Comparison of ENCODE assay signal across 7 cellular contexts in the genomic region with DNA sequence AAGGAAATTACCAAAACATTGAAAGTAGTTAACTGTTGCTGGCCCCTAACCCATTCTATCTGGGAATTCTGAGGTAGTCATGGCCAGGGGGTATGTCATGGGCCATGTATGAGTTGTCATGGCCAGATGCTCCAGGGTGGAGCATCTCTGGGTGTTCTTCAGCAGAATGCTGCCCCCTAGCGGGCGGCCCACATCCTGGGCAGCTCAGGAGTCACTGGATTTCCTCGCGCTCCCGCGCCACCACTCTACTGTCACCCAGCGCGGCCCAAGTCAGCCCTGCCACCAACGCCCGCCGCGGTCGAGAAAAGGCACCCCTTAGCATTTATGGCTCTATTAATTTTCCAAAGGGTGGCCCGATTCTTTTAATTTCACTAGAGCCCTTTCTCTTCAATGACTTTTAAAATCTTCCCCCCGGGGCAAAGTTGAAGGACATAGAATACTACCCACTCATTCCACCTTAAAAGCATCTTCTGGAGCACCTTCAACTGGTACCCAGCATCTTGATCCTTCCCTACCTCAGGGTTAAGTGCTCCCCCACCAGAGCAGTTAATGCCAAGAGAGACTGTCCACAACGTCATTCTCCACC. TPM values are rescaled to one million over a fixed set of nuclear protein-coding genes. Genes with fewer than 3 reads are reported as not detected.
DNase-seq lines count a peak whose midpoint lies in the region; ATAC-seq, FAIRE-seq and TF ChIP-seq lines count a peak whose summit lies in the region.

No MANE protein-coding gene starts in this region.

- no peaks in the 10 kb centered on the region for H3K9me3 Mint-ChIP-seq in HFFc6
- no peaks in the 10 kb centered on the region for H3K9me3 Mint-ChIP-seq in activated CD4-positive, alpha-beta T cell treated with anti-CD3 and anti-CD28 coated beads, Interleukin-2, amount 10 ng/mL, durations not matched to agents 7 days and 5 days

- H3K4me3 ChIP-seq in MM.1S (ENCODE audit: low read length) (no peak overlapping the region), epithelial cell of esophagus (ENCODE audit: low read length) (no peak overlapping the region), neutrophil (ENCODE audit: low read depth in 1 of 2, low read length in 1 of 2) (no peak overlapping the region)

- POLR2A ChIA-PET in activated CD4-positive, alpha-beta T cell treated with anti-CD3 and anti-CD28 coated beads, Interleukin-2, amount 10 ng/mL, durations not matched to agents 7 days and 5 days (lab: Charles Lee): no interaction called here

- no peaks in the 10 kb centered on the region for H3K36me3 Mint-ChIP-seq in HFFc6 (ENCODE audit: low read depth)
- no peaks in the 10 kb centered on the region for H3K36me3 Mint-ChIP-seq in activated CD4-positive, alpha-beta T cell treated with anti-CD3 and anti-CD28 coated beads, Interleukin-2, amount 10 ng/mL, durations not matched to agents 7 days and 5 days (ENCODE audit: low read depth)

- H3K9me3 ChIP-seq in MM.1S (replicated peaks; ENCODE audit: insufficient read depth, low read length) (no peaks in the 10 kb centered on the region), neutrophil (no peaks in the 10 kb centered on the region)

- H3K9me2 ChIP-seq in MM.1S (replicated peaks; ENCODE audit: insufficient read depth, low read length): no peaks in the 10 kb centered on the region

- no peak overlapping the region for H3K27ac Mint-ChIP-seq in HFFc6
- no peak overlapping the region for H3K27ac Mint-ChIP-seq in activated CD4-positive, alpha-beta T cell treated with anti-CD3 and anti-CD28 coated beads, Interleukin-2, amount 10 ng/mL, durations not matched to agents 7 days and 5 days

- DNase-seq in HFFc6 (peak; percentile 36), MM.1S (peak; percentile 85), epithelial cell of esophagus (ENCODE audit: low read depth) (peak; percentile 79), frontal cortex (ENCODE audit: low spot score in 2 of 2) (no peak)
- DNase-seq in activated CD4-positive, alpha-beta T cell treated with anti-CD3 and anti-CD28 coated beads, Interleukin-2, amount 10 ng/mL, durations not matched to agents 7 days and 5 days: peak; percentile 76

- H3K36me3 ChIP-seq in MM.1S (replicated peaks; ENCODE audit: insufficient read depth, low read length) (no peaks in the 10 kb centered on the region), neutrophil (no peaks in the 10 kb centered on the region)

- H3K27me3 Mint-ChIP-seq in HFFc6 (ENCODE audit: insufficient read depth): peaks cover 16% of the 10 kb centered on the region
- H3K27me3 Mint-ChIP-seq in activated CD4-positive, alpha-beta T cell treated with anti-CD3 and anti-CD28 coated beads, Interleukin-2, amount 10 ng/mL, durations not matched to agents 7 days and 5 days: peaks cover 31% of the 10 kb centered on the region

- H3K9ac ChIP-seq in MM.1S (ENCODE audit: low read length): no peak overlapping the region

- no peak overlapping the region for H3K4me3 Mint-ChIP-seq in HFFc6
- H3K4me3 Mint-ChIP-seq in activated CD4-positive, alpha-beta T cell treated with anti-CD3 and anti-CD28 coated beads, Interleukin-2, amount 10 ng/mL, durations not matched to agents 7 days and 5 days: no peak overlapping the region

- H4K20me1 ChIP-seq in MM.1S (ENCODE audit: insufficient read depth, low read length): no peaks in the 10 kb centered on the region

- H3K4me1 Mint-ChIP-seq in HFFc6 (ENCODE audit: low read depth): peaks cover 15% of the 10 kb centered on the region
- peaks cover 12% of the 10 kb centered on the region for H3K4me1 Mint-ChIP-seq in activated CD4-positive, alpha-beta T cell treated with anti-CD3 and anti-CD28 coated beads, Interleukin-2, amount 10 ng/mL, durations not matched to agents 7 days and 5 days

- CTCF ChIA-PET in activated CD4-positive, alpha-beta T cell treated with anti-CD3 and anti-CD28 coated beads, Interleukin-2, amount 10 ng/mL, durations not matched to agents 7 days and 5 days (lab: Charles Lee): interaction anchor here (1.0 to 3.5 kb wide), 2 partner anchors 9 to 220 kb away, joined by 3 to 16 read pairs; no protein-coding TSS in a partner anchor

- no peaks in the 10 kb centered on the region for H3K27me3 ChIP-seq in MM.1S (replicated peaks; ENCODE audit: insufficient read depth, low read length)
- H3K27me3 ChIP-seq in neutrophil: peaks cover 16% of the 10 kb centered on the region

- peak; percentile 90 for TF ChIP-seq CTCF in HFFc6 (IDR thresholded peaks at IDR 0.05)
- TF ChIP-seq CTCF in MM.1S (IDR thresholded peaks at IDR 0.05; ENCODE audit: low read length): peak; percentile 84
- peak; percentile 72 for TF ChIP-seq CTCF in epithelial cell of esophagus (IDR thresholded peaks at IDR 0.05; ENCODE audit: insufficient read depth, low read depth, low read length, missing control alignments)
- TF ChIP-seq CTCF in neutrophil (IDR thresholded peaks at IDR 0.05): peak; percentile 62

- H3K27ac ChIP-seq in MM.1S (ENCODE audit: low read length): no peak overlapping the region
- H3K27ac ChIP-seq in neutrophil: no peak overlapping the region

- H3F3A ChIP-seq in MM.1S (ENCODE audit: insufficient read depth, low read length): no peaks in the 10 kb centered on the region

- H3K4me1 ChIP-seq in MM.1S (ENCODE audit: low read length) (no peaks in the 10 kb centered on the region), neutrophil (ENCODE audit: control insufficient read depth in 1 of 2, insufficient read depth in 1 of 2, low read depth in 1 of 2, low read length in 1 of 2) (peaks cover 0 to 2% of the 10 kb centered on the region in 2 experiments)

- no peak for FAIRE-seq in frontal cortex (lab: Jason Lieb, UNC)

- no peak overlapping the region for H3K4me2 ChIP-seq in MM.1S (ENCODE audit: low read depth, low read length)

- no peak overlapping the region for H2AFZ ChIP-seq in MM.1S (ENCODE audit: low read length)

- no peaks in the 10 kb centered on the region for H3K79me2 ChIP-seq in MM.1S (ENCODE audit: low read length)

- ATAC-seq in GM18502 (IDR thresholded peaks at IDR 0.05; ENCODE audit: poor library complexity, unreplicated experiment): peak; percentile 85

RNA-seq across cellular contexts. Expression of gene PKDCC, which starts 41.6 kb away (rescaled TPM):
- not detected for total RNA-seq in HFFc6 (2021; fragmentation: NEBNext Ultra II Directional; extraction: Animal tissue kit (Norgen Biotek cat#: 25700))
- total RNA-seq in activated CD4-positive, alpha-beta T cell treated with anti-CD3 and anti-CD28 coated beads, Interleukin-2, amount 10 ng/mL, durations not matched to agents 7 days and 5 days: not detected
- total RNA-seq in frontal cortex: 19.6 TPM

Comparison
In these comparisons a context has a peak if more than half of its experiments do, and no peak if none do; other contexts are left out.
1. DNase-seq: peak in HFFc6 (single experiment), MM.1S (single experiment), activated CD4-positive, alpha-beta T cell treated with anti-CD3 and anti-CD28 coated beads, Interleukin-2, amount 10 ng/mL, durations not matched to agents 7 days and 5 days (single experiment) and epithelial cell of esophagus (single experiment); none in frontal cortex (0 of 2).
2. RNA of gene PKDCC, which starts 41.6 kb away (total RNA-seq): 19.6 TPM in frontal cortex (single experiment); not detected in HFFc6 and not detected in activated CD4-positive, alpha-beta T cell treated with anti-CD3 and anti-CD28 coated beads, Interleukin-2, amount 10 ng/mL, durations not matched to agents 7 days and 5 days; every median in the first group is over 10 times any median in the second.
3. Peak in every context shown above with its lines, with median percentiles within 50 percentile points of each other: CTCF ChIP-seq.